22 cellular contexts compared by ENCODE assay signal in genomic region chr2:237911363-237912017, GRCh38. TPM values are rescaled to one million over a fixed set of nuclear protein-coding genes. Genes with fewer than 3 reads are reported as not detected.
DNase-seq lines count a peak whose midpoint lies in the region; ATAC-seq lines count a peak whose summit lies in the region.
"Had no signal": no experiment of that assay in that cellular context is flagged by ENCODE, and none has a peak within 500 bp of the region (broad histone marks: within the 10 kb centered on the region; RNA-seq: fewer than 3 reads in every experiment).

No MANE protein-coding gene starts in this region.

- no peak for DNase-seq in stimulated activated naive CD8-positive, alpha-beta T cell treated with anti-CD3 and anti-CD28 coated beads, Interleukin-15, amount 100 ng/mL, for 72 hours
- DNase-seq in stimulated activated naive CD8-positive, alpha-beta T cell treated with anti-CD3 and anti-CD28 coated beads, Interleukin-15, Interleukin-2, amounts not matched to agents 100 U/mL and 50 U/mL, for 24 hours: no peak
- no peak for DNase-seq in left cardiac atrium
- no peak for DNase-seq in naive thymus-derived CD4-positive, alpha-beta T cell
- peak; percentile 39 for DNase-seq in ureter (ENCODE audit: low spot score)
- DNase-seq in stimulated activated CD4-positive, alpha-beta T cell treated with anti-CD3 and anti-CD28 coated beads, Interleukin-2, amount 100 ng/mL, for 24 hours: no peak
- no peak for DNase-seq in NCI-H2196 treated with DMSO at 0.1 percent for 48 hours (lab: John Stamatoyannopoulos, UW; ENCODE audit: unreplicated experiment)
- DNase-seq: CD4-positive, alpha-beta memory T cell; DMS153; GDM1; KBM-7; NCI-H1105 treated with DMSO at 0.1 percent for 48 hours; NCI-H1694 treated with DMSO at 0.1 percent for 48 hours; NCI-H226; NCI-H524; NCI-H82; OCI-M1 had no signal

- H3K4me3 Mint-ChIP-seq in stimulated activated naive CD8-positive, alpha-beta T cell treated with anti-CD3 and anti-CD28 coated beads, Interleukin-15, amount 100 ng/mL, for 72 hours: no peak overlapping the region
- H3K4me3 Mint-ChIP-seq in naive thymus-derived CD4-positive, alpha-beta T cell: no peak overlapping the region
- H3K4me3 Mint-ChIP-seq: CD4-positive, alpha-beta memory T cell; GM23338 had no signal

- POLR2A ChIA-PET in naive thymus-derived CD4-positive, alpha-beta T cell (lab: Charles Lee): no interaction called here

- ATAC-seq in stimulated activated naive CD8-positive, alpha-beta T cell treated with anti-CD3 and anti-CD28 coated beads, Interleukin-15, amount 100 ng/mL, for 72 hours: peak; percentile 27
- ATAC-seq in stimulated activated naive CD8-positive, alpha-beta T cell treated with anti-CD3 and anti-CD28 coated beads, Interleukin-15, Interleukin-2, amounts not matched to agents 100 U/mL and 50 U/mL, for 24 hours: no peak
- ATAC-seq in left cardiac atrium (peak; percentile 4 to 9), GM19397 (IDR thresholded peaks at IDR 0.05; ENCODE audit: unreplicated experiment) (no peak)
- peak; percentile 4 for ATAC-seq in naive thymus-derived CD4-positive, alpha-beta T cell
- ATAC-seq: GM23338 had no signal

- no peak overlapping the region for H3K27ac ChIP-seq in naive thymus-derived CD4-positive, alpha-beta T cell (ENCODE audit: low read depth, low read length)
- H3K27ac ChIP-seq: A549, SJSA1 had no signal

- peaks cover 0 to 9% (median 3%) of the 10 kb centered on the region in 3 experiments for H3K9me3 ChIP-seq in naive thymus-derived CD4-positive, alpha-beta T cell (ENCODE audit: control insufficient read depth in 2 of 3, low read length in 3 of 3)

- no peak overlapping the region for H3K4me3 ChIP-seq in naive thymus-derived CD4-positive, alpha-beta T cell (ENCODE audit: low read length)
- H3K4me3 ChIP-seq: A549, BLaER1, GM23338, SJSA1 had no signal

- no peaks in the 10 kb centered on the region for H3K36me3 ChIP-seq in naive thymus-derived CD4-positive, alpha-beta T cell (ENCODE audit: control insufficient read depth in 2 of 3, insufficient read depth in 3 of 3, low read length in 3 of 3)
- H3K36me3 ChIP-seq: BLaER1, SJSA1 had no signal

- no peaks in the 10 kb centered on the region for H3K27me3 ChIP-seq in naive thymus-derived CD4-positive, alpha-beta T cell (ENCODE audit: control insufficient read depth in 2 of 2, insufficient read depth in 2 of 2, low read length in 2 of 2)
- H3K27me3 ChIP-seq: BLaER1, SJSA1 had no signal

- H3K4me1 ChIP-seq in naive thymus-derived CD4-positive, alpha-beta T cell (ENCODE audit: control insufficient read depth in 2 of 2, insufficient read depth in 2 of 2, low read length in 2 of 2): no peaks in the 10 kb centered on the region
- H3K4me1 ChIP-seq: A549, SJSA1 had no signal

- CTCF ChIA-PET in naive thymus-derived CD4-positive, alpha-beta T cell (lab: Charles Lee): no interaction called here

- intact Hi-C loops in left cardiac atrium (cut with DNase I): no loop called here
- intact Hi-C loops in naive thymus-derived CD4-positive, alpha-beta T cell (cut with micrococcal nuclease): no loop called here

- H3K27ac Mint-ChIP-seq in stimulated activated naive CD8-positive, alpha-beta T cell treated with anti-CD3 and anti-CD28 coated beads, Interleukin-15, amount 100 ng/mL, for 72 hours: no peak overlapping the region
- H3K27ac Mint-ChIP-seq in naive thymus-derived CD4-positive, alpha-beta T cell: no peak overlapping the region
- H3K27ac Mint-ChIP-seq: GM23338 had no signal

- H3K36me3 Mint-ChIP-seq in naive thymus-derived CD4-positive, alpha-beta T cell: peaks cover 6 to 22% (median 8%) of the 10 kb centered on the region in 5 donors

- peaks cover 22% of the 10 kb centered on the region for H3K4me1 Mint-ChIP-seq in stimulated activated naive CD8-positive, alpha-beta T cell treated with anti-CD3 and anti-CD28 coated beads, Interleukin-15, amount 100 ng/mL, for 72 hours
- peaks cover 0 to 8% (median 0%) of the 10 kb centered on the region in 7 donors for H3K4me1 Mint-ChIP-seq in naive thymus-derived CD4-positive, alpha-beta T cell
- H3K4me1 Mint-ChIP-seq: GM23338 had no signal

- H3K27me3 Mint-ChIP-seq in stimulated activated naive CD8-positive, alpha-beta T cell treated with anti-CD3 and anti-CD28 coated beads, Interleukin-15, amount 100 ng/mL, for 72 hours: no peaks in the 10 kb centered on the region
- no peaks in the 10 kb centered on the region for H3K27me3 Mint-ChIP-seq in naive thymus-derived CD4-positive, alpha-beta T cell
- H3K27me3 Mint-ChIP-seq: CD4-positive, alpha-beta memory T cell had no signal

- peaks cover 19 to 30% of the 10 kb centered on the region in 2 donors for H3K9me3 Mint-ChIP-seq in stimulated activated naive CD8-positive, alpha-beta T cell treated with anti-CD3 and anti-CD28 coated beads, Interleukin-15, amount 100 ng/mL, for 72 hours
- H3K9me3 Mint-ChIP-seq in naive thymus-derived CD4-positive, alpha-beta T cell: peaks cover 1 to 17% (median 7%) of the 10 kb centered on the region in 11 donors

RNA-seq across cellular contexts. Expression of gene RAMP1, which starts 52.1 kb away (rescaled TPM):
- total RNA-seq in left cardiac atrium (100 to 1,000 TPM in 1 of 2 donors, 10 to 100 TPM in 1; 86.7 to 359 TPM), ureter (49.0 TPM)
- 10 to 100 TPM in 1 of 5 experiments, 1 to 10 TPM in 1, under 1 TPM in 2, not detected in 1; 0.59 to 13.2 (median 0.95) TPM for total RNA-seq in naive thymus-derived CD4-positive, alpha-beta T cell
- 1 to 10 TPM in 1 of 2 donors, under 1 TPM in 1; 0.52 to 1.9 TPM for polyA plus RNA-seq in naive thymus-derived CD4-positive, alpha-beta T cell
- total RNA-seq: CD4-positive, alpha-beta memory T cell had no signal
- polyA plus RNA-seq: A549 had no signal

RNA-seq across cellular contexts. Expression of gene UBE2F, which starts 55.3 kb away (rescaled TPM):
- total RNA-seq in left cardiac atrium (10 to 100 TPM; 66.1 to 87.8 TPM), ureter (44.4 TPM)
- 10 to 100 TPM; 42.5 to 80.9 (median 48.3) TPM for total RNA-seq in naive thymus-derived CD4-positive, alpha-beta T cell
- 100 to 1,000 TPM in 1 of 2 donors, 10 to 100 TPM in 1; 95.6 to 114 TPM for polyA plus RNA-seq in naive thymus-derived CD4-positive, alpha-beta T cell

Comparison
In these comparisons a context has a peak if more than half of its experiments do, and no peak if none do; other contexts are left out.
1. ATAC-seq: peak in stimulated activated naive CD8-positive, alpha-beta T cell treated with anti-CD3 and anti-CD28 coated beads, Interleukin-15, amount 100 ng/mL, for 72 hours (single experiment), left cardiac atrium (2 of 2) and naive thymus-derived CD4-positive, alpha-beta T cell (single experiment); none in stimulated activated naive CD8-positive, alpha-beta T cell treated with anti-CD3 and anti-CD28 coated beads, Interleukin-15, Interleukin-2, amounts not matched to agents 100 U/mL and 50 U/mL, for 24 hours (single experiment) and GM19397 (single experiment).